Comparison of ENCODE assay signal across 1 cellular context in genomic region chr2:197454923-197455322, GRCh38.
TF ChIP-seq lines count a peak whose summit lies in the region.

No MANE protein-coding gene starts in this region.

TF ChIP-seq in HepG2, 621 proteins besides CTCF, POLR2A, EP300 and RAD21 (continues in another document):
- TF ChIP-seq BORCS8-MEF2B (CRISPR knock-in tag; IDR thresholded peaks at IDR 0.05) (no peak), DBP (CRISPR knock-in tag; IDR thresholded peaks at IDR 0.05; ENCODE audit: not compliant biosample characterization) (no peak), GMEB2 (CRISPR knock-in tag; IDR thresholded peaks at IDR 0.05; ENCODE audit: low read depth) (no peak), SRF (IDR thresholded peaks at IDR 0.05; ENCODE audit: low read depth, low read length) (no peak), RXRB (CRISPR knock-in tag; IDR thresholded peaks at IDR 0.05; ENCODE audit: borderline replicate concordance) (no peak), ZNF747 (CRISPR knock-in tag; IDR thresholded peaks at IDR 0.05; ENCODE audit: borderline replicate concordance) (no peak), FOXA3 (CRISPR knock-in tag; IDR thresholded peaks at IDR 0.05) (no peak), SETDB1 (CRISPR knock-in tag; IDR thresholded peaks at IDR 0.05; ENCODE audit: borderline replicate concordance) (no peak), SIN3A (IDR thresholded peaks at IDR 0.05; ENCODE audit: borderline replicate concordance, low read depth, low read length) (0 out of 2 replicates have a peak, but pooled peaks have one; percentile 50), HMGXB3 (CRISPR knock-in tag; IDR thresholded peaks at IDR 0.05; ENCODE audit: borderline replicate concordance) (no peak), ZSCAN9 (CRISPR knock-in tag; IDR thresholded peaks at IDR 0.05; ENCODE audit: borderline replicate concordance) (no peak), ARNTL (CRISPR knock-in tag; IDR thresholded peaks at IDR 0.05) (no peak), KIAA2018 (CRISPR knock-in tag; IDR thresholded peaks at IDR 0.05; ENCODE audit: borderline replicate concordance) (no peak), RFX5 (IDR thresholded peaks at IDR 0.05; ENCODE audit: low read depth, low read length) (no peak), SAP130 (CRISPR knock-in tag; IDR thresholded peaks at IDR 0.05; ENCODE audit: low read depth) (peak; percentile 33; the same call in 1 of the 2 replicates), ZNF33A (CRISPR knock-in tag; IDR thresholded peaks at IDR 0.05; ENCODE audit: borderline replicate concordance) (no peak), MYPOP (CRISPR knock-in tag; IDR thresholded peaks at IDR 0.05) (no peak), TEAD3 (CRISPR knock-in tag; optimal IDR thresholded peaks at IDR 0.05; ENCODE audit: borderline replicate concordance) (no peak), SUZ12 (IDR thresholded peaks at IDR 0.05; ENCODE audit: low read depth, low read length) (no peak), IRF2 (CRISPR knock-in tag; IDR thresholded peaks at IDR 0.05) (0 out of 2 replicates have a peak, but pooled peaks have one; percentile 5), ARID3A (IDR thresholded peaks at IDR 0.05; ENCODE audit: low read depth, low read length) (0 out of 2 replicates have a peak, but pooled peaks have one; percentile 32), FOXA1 (IDR thresholded peaks at IDR 0.05) (no peak), FOXA1 (CRISPR knock-in tag; IDR thresholded peaks at IDR 0.05) (no peak), ZNF816 (CRISPR knock-in tag; IDR thresholded peaks at IDR 0.05; ENCODE audit: borderline replicate concordance) (no peak), ZNF773 (CRISPR knock-in tag; IDR thresholded peaks at IDR 0.05; ENCODE audit: borderline replicate concordance) (no peak), CEBPB (IDR thresholded peaks at IDR 0.05; ENCODE audit: borderline replicate concordance, low read depth, low read length) (peak; percentile 20; the same call in 1 of the 2 replicates), MZF1 (CRISPR knock-in tag; IDR thresholded peaks at IDR 0.05; ENCODE audit: borderline replicate concordance) (no peak), FOXP1 (IDR thresholded peaks at IDR 0.05) (no peak), FOXP1 (CRISPR knock-in tag; IDR thresholded peaks at IDR 0.05) (peak; percentile 31; the same call in 1 of the 2 replicates), CEBPG (CRISPR knock-in tag; IDR thresholded peaks at IDR 0.05) (peak; percentile 52), HNF4A (CRISPR knock-in tag; IDR thresholded peaks at IDR 0.05) (peak; percentile 33), KDM5B (CRISPR knock-in tag; IDR thresholded peaks at IDR 0.05; ENCODE audit: borderline replicate concordance) (no peak), MIER3 (CRISPR knock-in tag; IDR thresholded peaks at IDR 0.05; ENCODE audit: borderline replicate concordance) (0 out of 2 replicates have a peak, but pooled peaks have one; percentile 25), STAG1 (CRISPR knock-in tag; IDR thresholded peaks at IDR 0.05) (no peak), ELF3 (CRISPR knock-in tag; IDR thresholded peaks at IDR 0.05) (no peak)
- TF ChIP-seq, protein P1, sequence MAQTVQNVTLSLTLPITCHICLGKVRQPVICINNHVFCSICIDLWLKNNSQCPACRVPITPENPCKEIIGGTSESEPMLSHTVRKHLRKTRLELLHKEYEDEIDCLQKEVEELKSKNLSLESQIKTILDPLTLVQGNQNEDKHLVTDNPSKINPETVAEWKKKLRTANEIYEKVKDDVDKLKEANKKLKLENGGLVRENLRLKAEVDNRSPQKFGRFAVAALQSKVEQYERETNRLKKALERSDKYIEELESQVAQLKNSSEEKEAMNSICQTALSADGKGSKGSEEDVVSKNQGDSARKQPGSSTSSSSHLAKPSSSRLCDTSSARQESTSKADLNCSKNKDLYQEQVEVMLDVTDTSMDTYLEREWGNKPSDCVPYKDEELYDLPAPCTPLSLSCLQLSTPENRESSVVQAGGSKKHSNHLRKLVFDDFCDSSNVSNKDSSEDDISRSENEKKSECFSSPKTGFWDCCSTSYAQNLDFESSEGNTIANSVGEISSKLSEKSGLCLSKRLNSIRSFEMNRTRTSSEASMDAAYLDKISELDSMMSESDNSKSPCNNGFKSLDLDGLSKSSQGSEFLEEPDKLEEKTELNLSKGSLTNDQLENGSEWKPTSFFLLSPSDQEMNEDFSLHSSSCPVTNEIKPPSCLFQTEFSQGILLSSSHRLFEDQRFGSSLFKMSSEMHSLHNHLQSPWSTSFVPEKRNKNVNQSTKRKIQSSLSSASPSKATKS (CRISPR knock-in tag; IDR thresholded peaks at IDR 0.05) = no peak
- TF ChIP-seq, protein P2, sequence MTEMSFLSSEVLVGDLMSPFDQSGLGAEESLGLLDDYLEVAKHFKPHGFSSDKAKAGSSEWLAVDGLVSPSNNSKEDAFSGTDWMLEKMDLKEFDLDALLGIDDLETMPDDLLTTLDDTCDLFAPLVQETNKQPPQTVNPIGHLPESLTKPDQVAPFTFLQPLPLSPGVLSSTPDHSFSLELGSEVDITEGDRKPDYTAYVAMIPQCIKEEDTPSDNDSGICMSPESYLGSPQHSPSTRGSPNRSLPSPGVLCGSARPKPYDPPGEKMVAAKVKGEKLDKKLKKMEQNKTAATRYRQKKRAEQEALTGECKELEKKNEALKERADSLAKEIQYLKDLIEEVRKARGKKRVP (CRISPR knock-in tag; IDR thresholded peaks at IDR 0.05) = no peak
- TF ChIP-seq, protein P3, sequence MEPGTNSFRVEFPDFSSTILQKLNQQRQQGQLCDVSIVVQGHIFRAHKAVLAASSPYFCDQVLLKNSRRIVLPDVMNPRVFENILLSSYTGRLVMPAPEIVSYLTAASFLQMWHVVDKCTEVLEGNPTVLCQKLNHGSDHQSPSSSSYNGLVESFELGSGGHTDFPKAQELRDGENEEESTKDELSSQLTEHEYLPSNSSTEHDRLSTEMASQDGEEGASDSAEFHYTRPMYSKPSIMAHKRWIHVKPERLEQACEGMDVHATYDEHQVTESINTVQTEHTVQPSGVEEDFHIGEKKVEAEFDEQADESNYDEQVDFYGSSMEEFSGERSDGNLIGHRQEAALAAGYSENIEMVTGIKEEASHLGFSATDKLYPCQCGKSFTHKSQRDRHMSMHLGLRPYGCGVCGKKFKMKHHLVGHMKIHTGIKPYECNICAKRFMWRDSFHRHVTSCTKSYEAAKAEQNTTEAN (CRISPR knock-in tag; conservative IDR thresholded peaks at IDR 0.05) = no peak
